In genomic region chr7:132225216-132226030, GRCh38 we compare ENCODE assay signal across 21 cellular contexts.
DNase-seq lines count a peak whose midpoint lies in the region; ATAC-seq and TF ChIP-seq lines count a peak whose summit lies in the region.
"Had no signal": no experiment of that assay in that cellular context is flagged by ENCODE, and none has a peak within 500 bp of the region (broad histone marks: within the 10 kb centered on the region; RNA-seq: fewer than 3 reads in every experiment).

No MANE protein-coding gene starts in this region.

- in situ Hi-C loops in ACHN (cut with HindIII; ENCODE audit: low pct_ligation_motif_present, low pct_unique_long_range_greater_than_20kb, low sequenced_read_pairs), result no loop called here

- intact Hi-C loops in left ventricle myocardium superior (cut with micrococcal nuclease) (no loop called here), prostate gland (cut with DNase I) (no loop called here)

- no peak overlapping the region for H3K4me3 Mint-ChIP-seq in endothelial cell (ENCODE audit: unreplicated experiment)

- no peak overlapping the region for H3K4me3 ChIP-seq in prostate gland
- H3K4me3 ChIP-seq: sigmoid colon, vagina had no signal

- no peak for TF ChIP-seq POLR2A in prostate gland (IDR thresholded peaks at IDR 0.05)

- H3K36me3 ChIP-seq in prostate gland, result no peaks in the 10 kb centered on the region
- H3K36me3 ChIP-seq: sigmoid colon, vagina had no signal

- no peaks in the 10 kb centered on the region for H3K27me3 ChIP-seq in prostate gland (replicated peaks; ENCODE audit: insufficient read depth)
- H3K27me3 ChIP-seq: sigmoid colon, vagina had no signal

- no peak overlapping the region for H3K27ac Mint-ChIP-seq in endothelial cell (ENCODE audit: unreplicated experiment)

- no peaks in the 10 kb centered on the region for H3K9me3 ChIP-seq in prostate gland
- H3K9me3 ChIP-seq: sigmoid colon, vagina had no signal

- no peaks in the 10 kb centered on the region for H3K36me3 Mint-ChIP-seq in endothelial cell (ENCODE audit: low read depth, unreplicated experiment)

- TF ChIP-seq CTCF in prostate gland (IDR thresholded peaks at IDR 0.05) (peak in 1 of 4 experiments; percentile 45), endothelial cell (IDR thresholded peaks at IDR 0.05; ENCODE audit: unreplicated experiment) (no peak)

- H3K9me3 Mint-ChIP-seq in endothelial cell (ENCODE audit: unreplicated experiment), result no peaks in the 10 kb centered on the region

- H3K27me3 Mint-ChIP-seq in endothelial cell (ENCODE audit: unreplicated experiment), result peaks cover 2% of the 10 kb centered on the region

- peaks cover 7% of the 10 kb centered on the region for H3K4me1 ChIP-seq in prostate gland (replicated peaks)
- H3K4me1 ChIP-seq: sigmoid colon, vagina had no signal

- peaks cover 9% of the 10 kb centered on the region for H3K4me1 Mint-ChIP-seq in endothelial cell (ENCODE audit: unreplicated experiment)

- peak overlapping the region; percentile 71 to 74 for H3K27ac ChIP-seq in prostate gland
- H3K27ac ChIP-seq: sigmoid colon, vagina had no signal

- 51% methylated on average over 8 of the region's 8 CpGs for WGBS in prostate gland

- DNase-seq in DMS53 treated with DMSO at 0.1 percent for 48 hours (lab: John Stamatoyannopoulos, UW; ENCODE audit: unreplicated experiment) (peak; percentile 67), NCI-H82 (lab: John Stamatoyannopoulos, UW) (peak; percentile 90), left ventricle myocardium superior (peak; percentile 52), prostate gland (ENCODE audit: low spot score) (peak; percentile 84), glomerular visceral epithelial cell (ENCODE audit: extremely low spot score) (no peak), GM03348 (ENCODE audit: low spot score) (no peak), endothelial cell (ENCODE audit: low spot score) (no peak), ACHN (no peak)
- DNase-seq: activated CD4-positive, alpha-beta T cell treated with anti-CD3 and anti-CD28 coated beads for 48 hours; activated CD8-positive, alpha-beta memory T cell treated with anti-CD3 and anti-CD28 coated beads, Interleukin-2, amount 50 U/mL, for 4 hours; activated gamma-delta T cell; amygdala; cerebellar nuclear complex; COR-L47; Kasumi-1; kidney; NCI-H1105 treated with DMSO at 0.1 percent for 48 hours; NCI-H774; sigmoid colon; stimulated activated CD4-positive, alpha-beta T cell treated with anti-CD3 and anti-CD28 coated beads, Interleukin-2, amount 100 ng/mL, for 48 hours had no signal

- peak; percentile 91 for ATAC-seq in left ventricle myocardium superior

Comparison
In these comparisons a context has a peak if more than half of its experiments do, and no peak if none do; other contexts are left out.
1. DNase-seq: peak in DMS53 treated with DMSO at 0.1 percent for 48 hours (single experiment), NCI-H82 (single experiment), left ventricle myocardium superior (single experiment) and prostate gland (single experiment); none in glomerular visceral epithelial cell (single experiment), GM03348 (single experiment), endothelial cell (single experiment) and ACHN (single experiment).